Comparison of ENCODE assay signal across 19 cellular contexts in genomic region chr5:101482931-101483330, GRCh38.
DNase-seq lines count a peak whose midpoint lies in the region; TF ChIP-seq lines count a peak whose summit lies in the region.
"Had no signal": no experiment of that assay in that cellular context is flagged by ENCODE, and none has a peak within 500 bp of the region (broad histone marks: within the 10 kb centered on the region; RNA-seq: fewer than 3 reads in every experiment).

No MANE protein-coding gene starts in this region.

- no peaks in the 10 kb centered on the region for H3K9me2 ChIP-seq in hepatocyte (replicated peaks; ENCODE audit: insufficient read depth)

- H3K36me3 ChIP-seq in KMS-11 (ENCODE audit: insufficient read depth) (no peaks in the 10 kb centered on the region), neuronal stem cell (replicated peaks in 1 of 2; ENCODE audit: control insufficient read depth in 2 of 2, insufficient read depth in 2 of 2, low read length in 2 of 2) (no peaks in the 10 kb centered on the region), hepatocyte (replicated peaks; ENCODE audit: insufficient read depth, low read depth) (no peaks in the 10 kb centered on the region), suprapubic skin (no peaks in the 10 kb centered on the region)
- no peaks in the 10 kb centered on the region for H3K36me3 ChIP-seq in effector memory CD4-positive, alpha-beta T cell (ENCODE audit: control insufficient read depth, insufficient read depth, low read length)
- H3K36me3 ChIP-seq: BLaER1 treated with 17β-estradiol and CSF1 and Interleukin-3, amounts not matched to agents 10 nM and 100 nM had no signal

- no peaks in the 10 kb centered on the region for H3K79me1 ChIP-seq in neuronal stem cell (ENCODE audit: low read depth, low read length)

- no peak overlapping the region for H4K91ac ChIP-seq in neuronal stem cell (ENCODE audit: low read depth, low read length, poor library complexity)

- H3K9me3 ChIP-seq in neuronal stem cell (replicated peaks in 1 of 2; ENCODE audit: control insufficient read depth in 2 of 2, insufficient read depth in 1 of 2, low read depth in 1 of 2, low read length in 2 of 2) (no peaks in the 10 kb centered on the region), hepatocyte (ENCODE audit: low read depth) (no peaks in the 10 kb centered on the region), suprapubic skin (no peaks in the 10 kb centered on the region)
- no peaks in the 10 kb centered on the region for H3K9me3 ChIP-seq in effector memory CD4-positive, alpha-beta T cell (ENCODE audit: control insufficient read depth, low read length)
- H3K9me3 ChIP-seq: BLaER1 treated with 17β-estradiol and CSF1 and Interleukin-3, amounts not matched to agents 10 nM and 100 nM had no signal

- H3K9ac ChIP-seq in KMS-11 (no peak overlapping the region), neuronal stem cell (ENCODE audit: low read depth, low read length, poor library complexity) (no peak overlapping the region)
- H3K9ac ChIP-seq: BLaER1 treated with 17β-estradiol and CSF1 and Interleukin-3, amounts not matched to agents 10 nM and 100 nM had no signal

- no peak overlapping the region for H3K4me3 ChIP-seq in KMS-11 (IDR thresholded peaks at IDR 0.05; ENCODE audit: insufficient read depth, low read depth, low read length)
- H3K4me3 ChIP-seq in fibroblast of mammary gland (ENCODE audit: control insufficient read depth, low read depth, low read length), result no peak overlapping the region
- no peak overlapping the region for H3K4me3 ChIP-seq in neuronal stem cell (ENCODE audit: low read length in 2 of 2)
- no peak overlapping the region for H3K4me3 ChIP-seq in effector memory CD4-positive, alpha-beta T cell (ENCODE audit: insufficient read depth, low read depth, low read length, poor library complexity, severe bottlenecking)
- no peak overlapping the region for H3K4me3 ChIP-seq in hepatocyte
- H3K4me3 ChIP-seq in suprapubic skin, result no peak overlapping the region
- H3K4me3 ChIP-seq: BLaER1 treated with 17β-estradiol and CSF1 and Interleukin-3, amounts not matched to agents 10 nM and 100 nM had no signal

- TF ChIP-seq POLR2A in suprapubic skin (IDR thresholded peaks at IDR 0.05), result no peak

- no peaks in the 10 kb centered on the region for H4K20me1 ChIP-seq in KMS-11 (ENCODE audit: insufficient read depth)
- no peaks in the 10 kb centered on the region for H4K20me1 ChIP-seq in hepatocyte (ENCODE audit: insufficient read depth, poor library complexity, severe bottlenecking)
- H4K20me1 ChIP-seq: BLaER1 treated with 17β-estradiol and CSF1 and Interleukin-3, amounts not matched to agents 10 nM and 100 nM had no signal

- no CpG with 5 or more reads among the region's 3 CpGs for WGBS in neuronal stem cell (ENCODE audit: extremely low coverage in 2 of 2, insufficient read length in 2 of 2, insufficient replicate concordance in 1 of 2), 2 donors
- WGBS in hepatocyte (ENCODE audit: low lambda C conversion rate, missing lambda C conversion rate), result 60% methylated on average over 3 of the region's 3 CpGs
- WGBS in suprapubic skin, result 100% methylated on average over 1 of the region's 3 CpGs

- H3K27me3 ChIP-seq in KMS-11 (ENCODE audit: insufficient read depth, low read depth) (no peaks in the 10 kb centered on the region), neuronal stem cell (ENCODE audit: control insufficient read depth in 3 of 3, insufficient read depth in 3 of 3, low read depth in 1 of 3, low read length in 3 of 3) (no peaks in the 10 kb centered on the region), hepatocyte (no peaks in the 10 kb centered on the region), suprapubic skin (no peaks in the 10 kb centered on the region)
- no peaks in the 10 kb centered on the region for H3K27me3 ChIP-seq in effector memory CD4-positive, alpha-beta T cell (replicated peaks; ENCODE audit: control insufficient read depth, insufficient read depth, low read length, poor library complexity, severe bottlenecking)
- H3K27me3 ChIP-seq: BLaER1 treated with 17β-estradiol and CSF1 and Interleukin-3, amounts not matched to agents 10 nM and 100 nM had no signal

- H2BK5ac ChIP-seq in neuronal stem cell (ENCODE audit: low read length), result no peak overlapping the region

- H3K23ac ChIP-seq in neuronal stem cell (ENCODE audit: low read depth, low read length, poor library complexity), result no peak overlapping the region

- no peak overlapping the region for H3K4ac ChIP-seq in neuronal stem cell (ENCODE audit: low read length)

- peak overlapping the region; percentile 38 for H3K18ac ChIP-seq in neuronal stem cell (ENCODE audit: low read length)

- H2AFZ ChIP-seq in KMS-11 (ENCODE audit: low read depth) (no peak overlapping the region), neuronal stem cell (ENCODE audit: low read length) (no peak overlapping the region), hepatocyte (no peak overlapping the region)

- H4K8ac ChIP-seq in neuronal stem cell (ENCODE audit: low read depth, low read length), result no peak overlapping the region

- H3K14ac ChIP-seq in neuronal stem cell (ENCODE audit: low read length), result no peak overlapping the region

- no peak overlapping the region for H2BK15ac ChIP-seq in neuronal stem cell (ENCODE audit: low read length)

- TF ChIP-seq CTCF in KMS-11 (conservative IDR thresholded peaks at IDR 0.05; ENCODE audit: low read depth, low read length) (no peak), fibroblast of mammary gland (conservative IDR thresholded peaks at IDR 0.05; ENCODE audit: control insufficient read depth, insufficient read depth, low read depth, low read length) (no peak), hepatocyte (IDR thresholded peaks at IDR 0.05; ENCODE audit: poor library complexity) (no peak), suprapubic skin (IDR thresholded peaks at IDR 0.05) (no peak)

- H3K79me2 ChIP-seq in KMS-11 (ENCODE audit: insufficient read depth, low read depth), result no peaks in the 10 kb centered on the region
- H3K79me2 ChIP-seq in hepatocyte, result no peaks in the 10 kb centered on the region

- DNase-seq in H4 (ENCODE audit: low spot score) (peak; percentile 13), fibroblast of mammary gland (ENCODE audit: low read depth) (peak; percentile 3), neuronal stem cell (ENCODE audit: low spot score) (no peak), hepatocyte (ENCODE audit: low spot score) (no peak), suprapubic skin (ENCODE audit: low spot score in 2 of 2) (no peak)
- no peak for DNase-seq in effector memory CD4-positive, alpha-beta T cell
- DNase-seq: CD8-positive, alpha-beta T cell; DMS153; GF-D8; NCI-H1092; NCI-H1436 treated with DMSO at 0.1 percent for 48 hours; NCI-H1930; NCI-H226; NCI-H510A treated with DMSO at 0.1 percent for 48 hours; NCI-H774; NK-92 treated with Interleukin-12 subunit alpha and Interleukin-12 subunit beta, amount 100 ng/mL, for 24 hours; SIG-M5 had no signal

- H2AK5ac ChIP-seq in neuronal stem cell (ENCODE audit: low read depth, low read length), result no peak overlapping the region

- no peak overlapping the region for H2BK120ac ChIP-seq in neuronal stem cell (ENCODE audit: low read depth, low read length)

- TF ChIP-seq EP300 in suprapubic skin (IDR thresholded peaks at IDR 0.05), result no peak

- peak overlapping the region; percentile 9; the same call in 1 of the 2 replicates for H3K27ac ChIP-seq in KMS-11
- H3K27ac ChIP-seq in neuronal stem cell (replicated peaks; ENCODE audit: low read length), result no peak overlapping the region
- H3K27ac ChIP-seq in effector memory CD4-positive, alpha-beta T cell (ENCODE audit: insufficient read depth, low read length, poor library complexity, severe bottlenecking), result no peak overlapping the region
- no peak overlapping the region for H3K27ac ChIP-seq in hepatocyte
- no peak overlapping the region for H3K27ac ChIP-seq in suprapubic skin
- H3K27ac ChIP-seq: BLaER1 treated with 17β-estradiol and CSF1 and Interleukin-3, amounts not matched to agents 10 nM and 100 nM had no signal

- H3K4me1 ChIP-seq in KMS-11 (ENCODE audit: low read depth, poor library complexity, severe bottlenecking) (peaks cover 14% of the 10 kb centered on the region), neuronal stem cell (ENCODE audit: control insufficient read depth in 2 of 2, insufficient read depth in 1 of 2, low read depth in 1 of 2, low read length in 2 of 2) (no peaks in the 10 kb centered on the region), hepatocyte (ENCODE audit: insufficient read depth) (no peaks in the 10 kb centered on the region), suprapubic skin (no peaks in the 10 kb centered on the region)
- H3K4me1 ChIP-seq in effector memory CD4-positive, alpha-beta T cell (ENCODE audit: control insufficient read depth, insufficient read depth, low read length, poor library complexity, severe bottlenecking), result no peaks in the 10 kb centered on the region
- H3K4me1 ChIP-seq: BLaER1 treated with 17β-estradiol and CSF1 and Interleukin-3, amounts not matched to agents 10 nM and 100 nM had no signal

- H3K4me2 ChIP-seq in KMS-11 (peak overlapping the region; percentile 26; the same call in 1 of the 2 replicates), neuronal stem cell (ENCODE audit: insufficient read depth, low read length, poor library complexity, severe bottlenecking) (no peak overlapping the region), hepatocyte (no peak overlapping the region)
- H3K4me2 ChIP-seq: BLaER1 treated with 17β-estradiol and CSF1 and Interleukin-3, amounts not matched to agents 10 nM and 100 nM had no signal

- H2BK12ac ChIP-seq in neuronal stem cell (ENCODE audit: low read length), result no peak overlapping the region

Comparison
In these comparisons a context has a peak if more than half of its experiments do, and no peak if none do; other contexts are left out.
1. DNase-seq: peak in H4 (single experiment) and fibroblast of mammary gland (single experiment); none in neuronal stem cell (single experiment), effector memory CD4-positive, alpha-beta T cell (0 of 3), hepatocyte (single experiment) and suprapubic skin (0 of 2).